8 cellular contexts compared by ENCODE assay signal in the genomic region with DNA sequence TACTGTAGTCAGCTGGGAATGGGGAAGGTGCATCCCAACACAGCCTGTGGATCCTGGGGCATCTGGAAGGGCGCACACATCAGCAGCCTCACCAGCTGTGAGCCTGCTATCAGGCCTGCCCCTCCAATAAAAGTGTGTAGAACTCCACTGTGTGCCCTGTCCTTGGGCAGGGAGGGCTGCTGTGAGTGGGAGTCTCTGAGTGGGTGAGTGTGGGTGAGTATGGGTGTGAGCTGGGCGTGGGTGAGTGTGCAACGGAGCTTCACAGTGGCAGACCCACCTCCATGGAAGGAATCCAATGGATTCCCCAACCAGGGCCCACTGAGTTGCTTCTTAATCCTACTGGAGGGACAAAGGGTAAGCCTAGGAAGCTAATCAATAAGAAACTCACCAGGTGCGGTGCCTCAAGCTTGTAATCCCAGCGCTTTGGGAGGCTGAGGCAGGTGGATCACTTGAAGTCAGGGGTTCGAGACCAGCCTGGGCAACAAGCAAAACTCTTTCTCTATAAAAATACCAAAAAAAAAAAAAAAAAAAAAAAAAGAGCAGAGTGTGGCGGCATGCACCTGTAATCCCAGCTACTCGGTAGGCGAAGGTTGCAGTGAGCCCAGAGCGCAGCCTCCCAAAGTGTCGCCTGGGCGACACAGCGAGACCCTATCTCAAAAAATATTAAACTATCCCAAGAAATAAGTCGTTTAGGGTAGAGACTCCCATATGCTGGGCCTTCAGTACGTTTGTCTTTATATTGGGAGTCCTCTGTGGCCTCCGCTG. TPM values are rescaled to one million over a fixed set of nuclear protein-coding genes. Genes with fewer than 3 reads are reported as not detected.
A peak's percentile ranks its signal among the peaks of the same experiment; 100 is the strongest.
DNase-seq lines count a peak whose midpoint lies in the region; ATAC-seq, FAIRE-seq and TF ChIP-seq lines count a peak whose summit lies in the region.

No MANE protein-coding gene starts in this region.

- H3K79me2 ChIP-seq in GM23338 (replicated peaks; ENCODE audit: insufficient read depth), result no peaks in the 10 kb centered on the region

- H3K9me3 ChIP-seq in T-helper 17 cell (ENCODE audit: control insufficient read depth, low read length, poor library complexity, severe bottlenecking) (no peaks in the 10 kb centered on the region), sigmoid colon (no peaks in the 10 kb centered on the region)

- intact Hi-C loops in sigmoid colon (cut with DNase I), result loop anchor here (2.0 kb wide), 1 partner anchor 97 kb away; no protein-coding TSS in a partner anchor

- peaks cover 10% of the 10 kb centered on the region for H3K4me1 Mint-ChIP-seq in GM23338
- peaks cover 9% of the 10 kb centered on the region for H3K4me1 Mint-ChIP-seq in T-helper 17 cell

- H3K27ac ChIP-seq in GM23338 (ENCODE audit: low read depth) (no peak overlapping the region), foreskin keratinocyte (peak overlapping the region; percentile 97), sigmoid colon (peak overlapping the region; percentile 95 to 99 (median 96))

- TF ChIP-seq CTCF in GM23338 (conservative IDR thresholded peaks at IDR 0.05; ENCODE audit: low read depth in 2 of 2), result no peak
- TF ChIP-seq CTCF in foreskin keratinocyte (conservative IDR thresholded peaks at IDR 0.05), result no peak
- TF ChIP-seq CTCF in sigmoid colon (IDR thresholded peaks at IDR 0.05), result no peak

- H3K9me2 ChIP-seq in GM23338 (ENCODE audit: insufficient read depth), result no peaks in the 10 kb centered on the region

- peaks cover 13% of the 10 kb centered on the region for H3K4me1 ChIP-seq in GM23338 (ENCODE audit: insufficient read depth)
- H3K4me1 ChIP-seq in foreskin keratinocyte, result peaks cover 5% of the 10 kb centered on the region
- H3K4me1 ChIP-seq in sigmoid colon, result peaks cover 0 to 39% (median 34%) of the 10 kb centered on the region in 4 donors

- no peak for TF ChIP-seq EP300 in sigmoid colon (IDR thresholded peaks at IDR 0.05)

- WGBS in sigmoid colon, 2 donors, result 72 to 77% methylated on average over 16 of the region's 16 CpGs

- H3K4me3 Mint-ChIP-seq in GM23338 (peak overlapping the region; percentile 83), T-helper 17 cell (peak overlapping the region; percentile 87)

- H3K9me3 Mint-ChIP-seq in GM23338, result no peaks in the 10 kb centered on the region; the same call in 2 of the 3 replicates

- peak overlapping the region; percentile 84; the same call in 1 of the 2 replicates for H3K4me2 ChIP-seq in GM23338

- H3K36me3 ChIP-seq in GM23338 (ENCODE audit: insufficient read depth) (peaks cover 7% of the 10 kb centered on the region; the same call in 1 of the 2 replicates), sigmoid colon (peaks cover 7 to 48% (median 33%) of the 10 kb centered on the region in 4 donors)

- H3K27me3 ChIP-seq in GM23338 (ENCODE audit: insufficient read depth) (no peaks in the 10 kb centered on the region), foreskin keratinocyte (no peaks in the 10 kb centered on the region), sigmoid colon (no peaks in the 10 kb centered on the region)

- no peak overlapping the region for H3K27ac Mint-ChIP-seq in GM23338
- H3K27ac Mint-ChIP-seq in T-helper 17 cell, result peak overlapping the region; percentile 87

- DNase-seq in GM23338 (ENCODE audit: low spot score) (no peak), T-helper 17 cell (no peak), foreskin keratinocyte (no peak), sigmoid colon (no peak), superior temporal gyrus (ENCODE audit: extremely low spot score) (no peak), SW480 (ENCODE audit: low spot score) (no peak), foreskin melanocyte (no peak), GM12891 (ENCODE audit: insufficient read length, low spot score) (no peak)

- H2AFZ ChIP-seq in GM23338, result no peak overlapping the region

- TF ChIP-seq POLR2A in sigmoid colon (IDR thresholded peaks at IDR 0.05), result no peak
- no peak for TF ChIP-seq POLR2A in GM12891 (IDR thresholded peaks at IDR 0.05; ENCODE audit: low read depth, low read length)

- ATAC-seq in GM23338 (no peak), T-helper 17 cell (no peak), foreskin keratinocyte (no peak)

- H3F3A ChIP-seq in GM23338 (replicated peaks; ENCODE audit: low read depth), result peaks cover 17% of the 10 kb centered on the region; the same call in 1 of the 2 replicates

- H3K36me3 Mint-ChIP-seq in GM23338 (ENCODE audit: low read depth) (peaks cover 40% of the 10 kb centered on the region), T-helper 17 cell (ENCODE audit: low read depth) (no peaks in the 10 kb centered on the region)

- FAIRE-seq in GM12891 (lab: Jason Lieb, UNC), result no peak

- H3K27me3 Mint-ChIP-seq in GM23338 (ENCODE audit: insufficient read depth, low read depth, poor library complexity), result peaks cover 16% of the 10 kb centered on the region
- H3K27me3 Mint-ChIP-seq in T-helper 17 cell, result no peaks in the 10 kb centered on the region

- H3K4me3 ChIP-seq in GM23338 (peak overlapping the region; percentile 75; the same call in 1 of the 2 replicates), sigmoid colon (peak overlapping the region in 3 of 4 donors; percentile 87 to 93 (median 90))

- no peaks in the 10 kb centered on the region for H4K20me1 ChIP-seq in GM23338 (replicated peaks; ENCODE audit: insufficient read depth)

TF ChIP-seq in GM23338, 12 proteins besides CTCF, POLR2A, EP300 and RAD21 (continues in another document):
- TF ChIP-seq JUNB (IDR thresholded peaks at IDR 0.05; ENCODE audit: unreplicated experiment) (no peak), NANOG (IDR thresholded peaks at IDR 0.05; ENCODE audit: borderline replicate concordance) (no peak), ZNF331 (CRISPR knock-in tag; IDR thresholded peaks at IDR 0.05; ENCODE audit: low read depth) (no peak)
- TF ChIP-seq, protein P1, sequence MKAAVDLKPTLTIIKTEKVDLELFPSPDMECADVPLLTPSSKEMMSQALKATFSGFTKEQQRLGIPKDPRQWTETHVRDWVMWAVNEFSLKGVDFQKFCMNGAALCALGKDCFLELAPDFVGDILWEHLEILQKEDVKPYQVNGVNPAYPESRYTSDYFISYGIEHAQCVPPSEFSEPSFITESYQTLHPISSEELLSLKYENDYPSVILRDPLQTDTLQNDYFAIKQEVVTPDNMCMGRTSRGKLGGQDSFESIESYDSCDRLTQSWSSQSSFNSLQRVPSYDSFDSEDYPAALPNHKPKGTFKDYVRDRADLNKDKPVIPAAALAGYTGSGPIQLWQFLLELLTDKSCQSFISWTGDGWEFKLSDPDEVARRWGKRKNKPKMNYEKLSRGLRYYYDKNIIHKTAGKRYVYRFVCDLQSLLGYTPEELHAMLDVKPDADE (IDR thresholded peaks at IDR 0.05), result no peak

TF ChIP-seq in GM12891, 5 proteins besides CTCF, POLR2A, EP300 and RAD21:
- TF ChIP-seq POU2F2 (IDR thresholded peaks at IDR 0.05; ENCODE audit: low read depth, low read length), result no peak
- TF ChIP-seq SPI1 (IDR thresholded peaks at IDR 0.05; ENCODE audit: low read depth, low read length), result no peak
- TF ChIP-seq POLR2AphosphoS5 (IDR thresholded peaks at IDR 0.05; ENCODE audit: low read depth, low read length), result no peak
- TF ChIP-seq PAX5 (IDR thresholded peaks at IDR 0.05; ENCODE audit: insufficient read depth, low read length, severe bottlenecking), result no peak
- TF ChIP-seq TAF1 (IDR thresholded peaks at IDR 0.05; ENCODE audit: low read depth, low read length), result no peak

RNA-seq across cellular contexts. Expression of a gene that starts 0.6 kb away (rescaled TPM):
- 16.4 and 17.1 TPM in 2 replicates for total RNA-seq in GM23338 (2014; rRNA removed; shearing (Covaris generic))
- polyA plus RNA-seq in GM23338 (2016; fragmentation: Nextera tagmentation; extraction: Ambion mirVana), result 10.8 and 14.3 TPM in 2 replicates
- total RNA-seq in T-helper 17 cell, result 1 to 10 TPM; 3.7 to 5.3 TPM
- 14.4 and 16.5 TPM in 2 replicates for total RNA-seq in foreskin keratinocyte
- 15.3 and 18.2 TPM in 2 replicates for polyA plus RNA-seq in foreskin keratinocyte
- total RNA-seq in sigmoid colon, result 1 to 10 TPM; 5.2 to 8.0 (median 6.7) TPM
- polyA plus RNA-seq in sigmoid colon, result 10 to 100 TPM in 1 of 3 donors, 1 to 10 TPM in 2; 4.2 to 11.8 (median 6.7) TPM
- 11.4 TPM for polyA plus RNA-seq in GM12891 (2012; ENCODE audit: low read depth, missing spikeins)

RNA-seq across cellular contexts. Expression of a gene that starts 19.0 kb away (rescaled TPM):
- 86.8 and 87.5 TPM in 2 replicates for total RNA-seq in GM23338 (2014; rRNA removed; shearing (Covaris generic))
- polyA plus RNA-seq in GM23338 (2016; fragmentation: Nextera tagmentation; extraction: Ambion mirVana) (35.9 and 40.2 TPM in 2 replicates), foreskin keratinocyte (46.5 and 52.5 TPM in 2 replicates), sigmoid colon (10 to 100 TPM; 28.8 to 50.4 (median 31.4) TPM)
- total RNA-seq in T-helper 17 cell (10 to 100 TPM; 36.9 to 38.3 TPM), foreskin keratinocyte (59.0 and 59.7 TPM in 2 replicates), sigmoid colon (10 to 100 TPM; 36.0 to 63.5 (median 60.2) TPM)
- 29.4 TPM for polyA plus RNA-seq in GM12891 (2012; ENCODE audit: low read depth, missing spikeins)

RNA-seq across cellular contexts. Expression of a gene that starts 21.8 kb away (rescaled TPM):
- 9.1 and 19.0 TPM in 2 replicates for total RNA-seq in GM23338 (2014; rRNA removed; shearing (Covaris generic))
- polyA plus RNA-seq in GM23338 (2016; fragmentation: Nextera tagmentation; extraction: Ambion mirVana) (16.0 and 17.4 TPM in 2 replicates), foreskin keratinocyte (23.7 and 25.1 TPM in 2 replicates), sigmoid colon (10 to 100 TPM; 19.1 to 27.0 (median 24.0) TPM)
- total RNA-seq in T-helper 17 cell (10 to 100 TPM; 11.1 to 12.9 TPM), foreskin keratinocyte (15.7 and 16.1 TPM in 2 replicates), sigmoid colon (10 to 100 TPM in 1 of 4 donors, 1 to 10 TPM in 3; 5.2 to 10.7 (median 7.0) TPM)
- 16.1 TPM for polyA plus RNA-seq in GM12891 (2012; ENCODE audit: low read depth, missing spikeins)

RNA-seq across cellular contexts. Expression of a gene that starts 40.2 kb away (rescaled TPM):
- total RNA-seq in GM23338 (2014; rRNA removed; shearing (Covaris generic)), result 93.1 and 102 TPM in 2 replicates
- polyA plus RNA-seq in GM23338 (2016; fragmentation: Nextera tagmentation; extraction: Ambion mirVana) (148 and 150 TPM in 2 replicates), foreskin keratinocyte (112 and 147 TPM in 2 replicates), sigmoid colon (10 to 100 TPM in 2 of 3 donors, 1 to 10 TPM in 1; 4.8 to 44.2 (median 12.3) TPM)
- total RNA-seq in T-helper 17 cell (10 to 100 TPM; 19.9 to 40.6 TPM), foreskin keratinocyte (136 and 183 TPM in 2 replicates), sigmoid colon (10 to 100 TPM in 1 of 4 donors, 1 to 10 TPM in 3; 1.8 to 13.8 (median 6.4) TPM)
- 65.0 TPM for polyA plus RNA-seq in GM12891 (2012; ENCODE audit: low read depth, missing spikeins)

RNA-seq across cellular contexts. Expression of a gene that starts 51.0 kb away (rescaled TPM):
- 3.5 and 17.1 TPM in 2 replicates for total RNA-seq in GM23338 (2014; rRNA removed; shearing (Covaris generic))
- polyA plus RNA-seq in GM23338 (2016; fragmentation: Nextera tagmentation; extraction: Ambion mirVana) (8.0 and 8.2 TPM in 2 replicates), foreskin keratinocyte (4.8 and 5.8 TPM in 2 replicates), sigmoid colon (10 to 100 TPM in 1 of 3 donors, 1 to 10 TPM in 2; 3.7 to 31.0 (median 4.8) TPM)
- total RNA-seq in T-helper 17 cell (100 to 1,000 TPM; 159 to 186 TPM), foreskin keratinocyte (10.3 and 11.0 TPM in 2 replicates), sigmoid colon (10 to 100 TPM; 27.2 to 57.6 (median 38.4) TPM)
- polyA plus RNA-seq in GM12891 (2012; ENCODE audit: low read depth, missing spikeins), result 43.2 TPM
